17 cellular contexts compared by ENCODE assay signal in the genomic region with DNA sequence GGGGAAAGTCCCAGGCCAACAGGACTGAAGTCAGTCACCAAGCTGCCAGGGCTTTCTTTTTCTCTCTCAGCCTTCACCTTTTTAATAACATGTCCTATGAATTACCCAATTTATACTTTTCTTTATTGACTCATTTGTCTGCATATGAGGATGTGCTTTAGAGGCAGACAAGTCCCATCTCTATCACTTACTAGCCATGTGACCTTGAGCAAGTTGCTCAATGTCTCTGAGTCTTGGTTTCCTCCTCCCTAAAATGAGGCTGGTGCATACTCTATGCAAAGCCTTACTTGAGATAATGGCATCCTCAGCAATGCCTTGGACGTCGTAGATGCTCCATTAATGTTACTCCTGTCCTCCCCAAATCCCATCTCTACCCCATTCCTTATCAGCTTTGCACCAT.
DNase-seq lines count a peak whose midpoint lies in the region; ATAC-seq and TF ChIP-seq lines count a peak whose summit lies in the region.
"Had no signal": no experiment of that assay in that cellular context is flagged by ENCODE, and none has a peak within 500 bp of the region (broad histone marks: within the 10 kb centered on the region; RNA-seq: fewer than 3 reads in every experiment).

No MANE protein-coding gene starts in this region.

- CTCF ChIA-PET in activated CD4-positive, alpha-beta T cell treated with anti-CD3 and anti-CD28 coated beads for 36 hours (lab: Charles Lee) = interaction anchor here (0.6 to 2.5 kb wide), 7 partner anchors 9 to 1716 kb away, joined by 3 to 8 read pairs (median 3); no protein-coding TSS in a partner anchor

- POLR2A ChIA-PET in activated CD4-positive, alpha-beta T cell treated with anti-CD3 and anti-CD28 coated beads for 36 hours (lab: Charles Lee) = no interaction called here

- H3K27me3 Mint-ChIP-seq in activated CD4-positive, alpha-beta T cell treated with anti-CD3 and anti-CD28 coated beads for 36 hours = peaks cover 3% of the 10 kb centered on the region
- no peaks in the 10 kb centered on the region for H3K27me3 Mint-ChIP-seq in osteocyte (ENCODE audit: unreplicated experiment)

- no peaks in the 10 kb centered on the region for H3K36me3 Mint-ChIP-seq in activated CD4-positive, alpha-beta T cell treated with anti-CD3 and anti-CD28 coated beads for 36 hours (ENCODE audit: low read depth)
- no peaks in the 10 kb centered on the region for H3K36me3 Mint-ChIP-seq in osteocyte (ENCODE audit: unreplicated experiment)

- ATAC-seq in activated CD4-positive, alpha-beta T cell treated with anti-CD3 and anti-CD28 coated beads for 36 hours = peak; percentile 44
- ATAC-seq in HG03039 (IDR thresholded peaks at IDR 0.05; ENCODE audit: unreplicated experiment) (no peak), GM21367 (IDR thresholded peaks at IDR 0.05; ENCODE audit: unreplicated experiment) (no peak)

- DNase-seq in activated CD4-positive, alpha-beta T cell treated with anti-CD3 and anti-CD28 coated beads for 36 hours = no peak
- no peak for DNase-seq in activated CD4-positive, alpha-beta T cell treated with anti-CD3 and anti-CD28 coated beads, Interleukin-2, amount 50 U/mL, for 4 hours
- DNase-seq in NOMO-1 (lab: John Stamatoyannopoulos, UW; ENCODE audit: unreplicated experiment in 2 of 2) = peak; percentile 31 to 69
- peak; percentile 19 for DNase-seq in epithelial cell of esophagus (ENCODE audit: low read depth)
- DNase-seq in osteocyte (ENCODE audit: extremely low spot score, unreplicated experiment) = no peak
- no peak for DNase-seq in HuH-7.5 (ENCODE audit: low spot score)
- DNase-seq: activated B cell treated with CpG ODN at 0.5 μM for 24 hours; central memory CD4-positive, alpha-beta T cell; effector CD8-positive, alpha-beta T cell; hippocampal formation; NCI-H1105; nucleus accumbens; stomach; upper lobe of left lung had no signal

- H3K27ac Mint-ChIP-seq in activated CD4-positive, alpha-beta T cell treated with anti-CD3 and anti-CD28 coated beads for 36 hours = no peak overlapping the region
- peak overlapping the region; percentile 79 for H3K27ac Mint-ChIP-seq in osteocyte (ENCODE audit: unreplicated experiment)
- H3K27ac Mint-ChIP-seq: activated B cell treated with CpG ODN at 0.5 μM for 24 hours; activated T-helper 2 cell treated with anti-CD3 and anti-CD28 coated beads, Interferon-gamma antibody, Interleukin-2, Interleukin-4, amounts not matched to agents 10 μg/mL and 5 μg/mL and 100 μg/mL, durations not matched to agents 14 hours and 24 hours and 36 hours had no signal

- no peak overlapping the region for H3K4me3 ChIP-seq in epithelial cell of esophagus (ENCODE audit: low read length)
- H3K4me3 ChIP-seq: stomach, upper lobe of left lung had no signal

- no peak for TF ChIP-seq CTCF in epithelial cell of esophagus (IDR thresholded peaks at IDR 0.05; ENCODE audit: insufficient read depth, low read depth, low read length, missing control alignments)
- no peak for TF ChIP-seq CTCF in osteocyte (IDR thresholded peaks at IDR 0.05)

- H3K9me3 Mint-ChIP-seq in activated CD4-positive, alpha-beta T cell treated with anti-CD3 and anti-CD28 coated beads for 36 hours (ENCODE audit: low read depth) = no peaks in the 10 kb centered on the region
- no peaks in the 10 kb centered on the region for H3K9me3 Mint-ChIP-seq in osteocyte (ENCODE audit: unreplicated experiment)
- H3K9me3 Mint-ChIP-seq: activated B cell treated with CpG ODN at 0.5 μM for 24 hours; activated T-helper 2 cell treated with anti-CD3 and anti-CD28 coated beads, Interferon-gamma antibody, Interleukin-2, Interleukin-4, amounts not matched to agents 10 μg/mL and 5 μg/mL and 100 μg/mL, durations not matched to agents 14 hours and 24 hours and 36 hours had no signal

- no peak overlapping the region for H3K4me3 Mint-ChIP-seq in activated CD4-positive, alpha-beta T cell treated with anti-CD3 and anti-CD28 coated beads for 36 hours
- H3K4me3 Mint-ChIP-seq in osteocyte (ENCODE audit: unreplicated experiment) = no peak overlapping the region
- H3K4me3 Mint-ChIP-seq: activated B cell treated with CpG ODN at 0.5 μM for 24 hours had no signal

- intact Hi-C loops in activated CD4-positive, alpha-beta T cell treated with anti-CD3 and anti-CD28 coated beads for 36 hours (cut with DNase I, micrococcal nuclease) = no loop called here

- H3K4me1 Mint-ChIP-seq in activated CD4-positive, alpha-beta T cell treated with anti-CD3 and anti-CD28 coated beads for 36 hours = no peaks in the 10 kb centered on the region
- peaks cover 36% of the 10 kb centered on the region for H3K4me1 Mint-ChIP-seq in osteocyte (ENCODE audit: unreplicated experiment)
- H3K4me1 Mint-ChIP-seq: activated B cell treated with CpG ODN at 0.5 μM for 24 hours had no signal

Comparison
In these comparisons a context has a peak if more than half of its experiments do, and no peak if none do; other contexts are left out.
1. DNase-seq: peak in NOMO-1 (2 of 2) and epithelial cell of esophagus (single experiment); none in activated CD4-positive, alpha-beta T cell treated with anti-CD3 and anti-CD28 coated beads for 36 hours (single experiment), activated CD4-positive, alpha-beta T cell treated with anti-CD3 and anti-CD28 coated beads, Interleukin-2, amount 50 U/mL, for 4 hours (0 of 2), osteocyte (single experiment) and HuH-7.5 (single experiment).